24 cellular contexts compared by ENCODE assay signal in the genomic region with DNA sequence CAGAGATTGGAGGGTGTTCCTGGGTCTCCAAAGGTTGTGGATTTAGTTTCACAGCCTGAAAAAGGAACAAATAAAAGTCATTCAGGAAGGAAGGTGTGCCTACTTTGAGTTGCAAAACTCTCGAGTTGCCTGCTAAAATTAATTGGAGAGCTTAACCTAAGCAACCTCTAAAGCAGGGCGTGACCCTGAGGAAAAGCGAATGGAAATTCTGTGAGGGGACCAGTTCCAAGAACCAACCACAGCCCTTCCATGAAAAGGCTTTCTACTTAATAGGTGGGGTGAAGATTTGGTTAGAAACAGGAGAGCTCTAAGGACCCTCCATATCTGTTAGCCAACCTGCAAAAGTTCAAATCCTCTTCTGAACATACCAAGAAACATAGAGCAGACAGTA. TPM values are rescaled to one million over a fixed set of nuclear protein-coding genes. Genes with fewer than 3 reads are reported as not detected.
DNase-seq lines count a peak whose midpoint lies in the region; ATAC-seq, FAIRE-seq and TF ChIP-seq lines count a peak whose summit lies in the region.
"Had no signal": no experiment of that assay in that cellular context is flagged by ENCODE, and none has a peak within 500 bp of the region (broad histone marks: within the 10 kb centered on the region; RNA-seq: fewer than 3 reads in every experiment).

No MANE protein-coding gene starts in this region.

- peak overlapping the region in 2 of 3 donors; percentile 1 to 31 for H3K4me3 Mint-ChIP-seq in T-cell
- H3K4me3 Mint-ChIP-seq in activated T-helper 2 cell treated with anti-CD3 and anti-CD28 coated beads, Interferon-gamma antibody, Interleukin-2, Interleukin-4, amounts not matched to agents 10 μg/mL and 5 μg/mL and 100 μg/mL, durations not matched to agents 14 hours and 24 hours and 36 hours (ENCODE audit: low read depth): peak overlapping the region; percentile 55

- CTCF ChIA-PET in T-cell (lab: Charles Lee): interaction anchor here in 1 of 2 donors (0.6 kb wide), 1 partner anchor 710 kb away, joined by 3 read pairs; no protein-coding TSS in a partner anchor

- DNase-seq in activated CD4-positive, alpha-beta T cell treated with anti-CD3 and anti-CD28 coated beads, Interleukin-2, amount 50 U/mL, for 48 hours: peak; percentile 17 to 33
- no peak for DNase-seq in activated CD4-positive, alpha-beta T cell treated with anti-CD3 and anti-CD28 coated beads for 1 hour
- DNase-seq in T-cell: no peak
- no peak for DNase-seq in activated T-helper 2 cell treated with anti-CD3 and anti-CD28 coated beads, Interferon-gamma antibody, Interleukin-2, Interleukin-4, amounts not matched to agents 10 μg/mL and 5 μg/mL and 100 μg/mL, durations not matched to agents 14 hours and 24 hours and 36 hours (ENCODE audit: low spot score)
- peak; percentile 43 for DNase-seq in stimulated activated naive CD8-positive, alpha-beta T cell treated with anti-CD3 and anti-CD28 coated beads, Interleukin-15, Interleukin-2, amounts not matched to agents 100 U/mL and 50 U/mL, for 24 hours
- DNase-seq in NOMO-1 treated with dmso at 0.1 percent for 144 hours (lab: John Stamatoyannopoulos, UW; ENCODE audit: unreplicated experiment): no peak
- DNase-seq in H54 (ENCODE audit: insufficient read length, low spot score): no peak
- DNase-seq in amygdala (lab: John Stamatoyannopoulos, UW): no peak
- DNase-seq: activated CD4-positive, alpha-beta T cell treated with anti-CD3 and anti-CD28 coated beads, Interleukin-2, amount 50 U/mL, for 1 hour; Calu3; glutamatergic neuron; mesenchymal stem cell; NCI-H1105 treated with DMSO at 0.1 percent for 48 hours; NCI-H2081 treated with DMSO at 0.1 percent for 48 hours; nucleus accumbens; stimulated activated CD4-positive, alpha-beta T cell treated with anti-CD3 and anti-CD28 coated beads, Interleukin-4, amount 100 ng/mL, for 4 hours had no signal

- no peaks in the 10 kb centered on the region for H3K9me3 Mint-ChIP-seq in T-cell
- H3K9me3 Mint-ChIP-seq in activated T-helper 2 cell treated with anti-CD3 and anti-CD28 coated beads, Interferon-gamma antibody, Interleukin-2, Interleukin-4, amounts not matched to agents 10 μg/mL and 5 μg/mL and 100 μg/mL, durations not matched to agents 14 hours and 24 hours and 36 hours: no peaks in the 10 kb centered on the region

- peaks cover 0 to 3% of the 10 kb centered on the region in 2 donors for H3K27me3 Mint-ChIP-seq in T-cell
- H3K27me3 Mint-ChIP-seq in activated T-helper 2 cell treated with anti-CD3 and anti-CD28 coated beads, Interferon-gamma antibody, Interleukin-2, Interleukin-4, amounts not matched to agents 10 μg/mL and 5 μg/mL and 100 μg/mL, durations not matched to agents 14 hours and 24 hours and 36 hours (ENCODE audit: low read depth): no peaks in the 10 kb centered on the region

- FAIRE-seq in H54 (lab: Jason Lieb, UNC): no peak
- FAIRE-seq: A549, colon, endometrium, G401.6, urothelium cell line had no signal

- ATAC-seq in T-cell (replicated peaks in 1 of 4): no peak
- no peak for ATAC-seq in stimulated activated naive CD8-positive, alpha-beta T cell treated with anti-CD3 and anti-CD28 coated beads, Interleukin-15, Interleukin-2, amounts not matched to agents 100 U/mL and 50 U/mL, for 24 hours
- ATAC-seq: A549, HCT116 had no signal

- no peaks in the 10 kb centered on the region for H3K36me3 Mint-ChIP-seq in T-cell
- peaks cover 14% of the 10 kb centered on the region for H3K36me3 Mint-ChIP-seq in activated T-helper 2 cell treated with anti-CD3 and anti-CD28 coated beads, Interferon-gamma antibody, Interleukin-2, Interleukin-4, amounts not matched to agents 10 μg/mL and 5 μg/mL and 100 μg/mL, durations not matched to agents 14 hours and 24 hours and 36 hours (ENCODE audit: low read depth)

- POLR2A ChIA-PET in T-cell (lab: Charles Lee): no interaction called here

- no peak for TF ChIP-seq POLR2A in H54 (IDR thresholded peaks at IDR 0.05; ENCODE audit: low read depth, low read length)

- intact Hi-C loops in activated T-helper 2 cell treated with anti-CD3 and anti-CD28 coated beads, Interferon-gamma antibody, Interleukin-2, Interleukin-4, amounts not matched to agents 10 μg/mL and 5 μg/mL and 100 μg/mL, durations not matched to agents 14 hours and 24 hours and 36 hours (cut with micrococcal nuclease): loop anchor here (2.0 to 10.0 kb wide), 6 partner anchors 49 to 286 kb away; a partner anchor contains a TSS

- H3K4me1 Mint-ChIP-seq in T-cell: peaks cover 17 to 33% (median 30%) of the 10 kb centered on the region in 3 donors
- H3K4me1 Mint-ChIP-seq in activated T-helper 2 cell treated with anti-CD3 and anti-CD28 coated beads, Interferon-gamma antibody, Interleukin-2, Interleukin-4, amounts not matched to agents 10 μg/mL and 5 μg/mL and 100 μg/mL, durations not matched to agents 14 hours and 24 hours and 36 hours (ENCODE audit: low read depth): peaks cover 45% of the 10 kb centered on the region

- H3K27ac Mint-ChIP-seq in T-cell: no peak overlapping the region
- peak overlapping the region; percentile 74 for H3K27ac Mint-ChIP-seq in activated T-helper 2 cell treated with anti-CD3 and anti-CD28 coated beads, Interferon-gamma antibody, Interleukin-2, Interleukin-4, amounts not matched to agents 10 μg/mL and 5 μg/mL and 100 μg/mL, durations not matched to agents 14 hours and 24 hours and 36 hours

RNA-seq across cellular contexts. Expression of a gene that starts 1.5 kb away (rescaled TPM):
- 1 to 10 TPM; 1.3 to 3.5 (median 2.0) TPM for total RNA-seq in T-cell
- 6.8 TPM in 2 replicates for total RNA-seq in activated T-helper 2 cell treated with anti-CD3 and anti-CD28 coated beads, Interferon-gamma antibody, Interleukin-2, Interleukin-4, amounts not matched to agents 10 μg/mL and 5 μg/mL and 100 μg/mL, durations not matched to agents 14 hours and 24 hours and 36 hours
- total RNA-seq: Calu3, NCI-H460, RPMI7951 had no signal

RNA-seq across cellular contexts. Expression of a gene that starts 21.4 kb away (rescaled TPM):
- 1 to 10 TPM in 4 of 5 donors, under 1 TPM in 1; 0.43 to 3.6 (median 1.5) TPM for total RNA-seq in T-cell
- 5.5 and 6.3 TPM in 2 replicates for total RNA-seq in activated T-helper 2 cell treated with anti-CD3 and anti-CD28 coated beads, Interferon-gamma antibody, Interleukin-2, Interleukin-4, amounts not matched to agents 10 μg/mL and 5 μg/mL and 100 μg/mL, durations not matched to agents 14 hours and 24 hours and 36 hours

RNA-seq across cellular contexts. Expression of a gene that starts 39.8 kb away (rescaled TPM):
- not detected for total RNA-seq in T-cell
- total RNA-seq in activated T-helper 2 cell treated with anti-CD3 and anti-CD28 coated beads, Interferon-gamma antibody, Interleukin-2, Interleukin-4, amounts not matched to agents 10 μg/mL and 5 μg/mL and 100 μg/mL, durations not matched to agents 14 hours and 24 hours and 36 hours: not detected in 2 replicates
- total RNA-seq: NCI-H460, RPMI7951 had no signal

RNA-seq across cellular contexts. Expression of a gene that starts 59.5 kb away (rescaled TPM):
- total RNA-seq in T-cell: 10 to 100 TPM; 35.9 to 74.3 (median 68.0) TPM
- 93.6 and 101 TPM in 2 replicates for total RNA-seq in activated T-helper 2 cell treated with anti-CD3 and anti-CD28 coated beads, Interferon-gamma antibody, Interleukin-2, Interleukin-4, amounts not matched to agents 10 μg/mL and 5 μg/mL and 100 μg/mL, durations not matched to agents 14 hours and 24 hours and 36 hours

Comparison
In these comparisons a context has a peak if more than half of its experiments do, and no peak if none do; other contexts are left out.
1. DNase-seq: peak in activated CD4-positive, alpha-beta T cell treated with anti-CD3 and anti-CD28 coated beads, Interleukin-2, amount 50 U/mL, for 48 hours (2 of 2) and stimulated activated naive CD8-positive, alpha-beta T cell treated with anti-CD3 and anti-CD28 coated beads, Interleukin-15, Interleukin-2, amounts not matched to agents 100 U/mL and 50 U/mL, for 24 hours (single experiment); none in activated CD4-positive, alpha-beta T cell treated with anti-CD3 and anti-CD28 coated beads for 1 hour (single experiment), T-cell (0 of 34), activated T-helper 2 cell treated with anti-CD3 and anti-CD28 coated beads, Interferon-gamma antibody, Interleukin-2, Interleukin-4, amounts not matched to agents 10 μg/mL and 5 μg/mL and 100 μg/mL, durations not matched to agents 14 hours and 24 hours and 36 hours (single experiment), NOMO-1 treated with dmso at 0.1 percent for 144 hours (single experiment), H54 (single experiment) and amygdala (0 of 56).